In the genomic region with DNA sequence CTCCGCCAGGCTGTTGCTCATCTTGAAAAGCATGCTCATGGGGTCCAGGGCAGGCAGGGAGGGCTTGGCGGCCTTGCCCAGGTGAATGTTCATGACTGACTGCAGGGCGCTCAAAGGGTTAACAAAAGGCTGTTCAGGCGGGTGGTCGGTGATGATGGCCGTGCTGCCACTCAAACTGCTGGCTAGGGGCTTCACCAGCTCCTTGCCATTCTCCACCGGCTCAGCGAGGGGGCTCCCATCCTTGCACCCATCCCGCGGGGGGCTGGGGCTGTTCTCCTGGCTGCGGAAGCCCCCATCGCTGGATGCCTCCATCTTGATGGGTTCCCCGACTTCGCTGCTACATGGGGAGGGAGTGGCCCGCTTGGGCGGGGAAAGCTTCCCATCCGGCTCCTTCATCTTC, we compare ENCODE assay signal across 27 cellular contexts.
"Had no signal": no experiment of that assay in that cellular context is flagged by ENCODE, and none has a peak within 500 bp of the region (broad histone marks: within the 10 kb centered on the region; RNA-seq: fewer than 3 reads in every experiment).

No MANE protein-coding gene starts in this region.

- H3K4me1 ChIP-seq: left lung, pancreas, prostate gland, suprapubic skin, tibial artery had no signal

- H3K4me3 ChIP-seq: left lung, lung, pancreas, prostate gland, suprapubic skin, thoracic aorta, tibial artery, uterus had no signal

- H3K27me3 ChIP-seq: left lung, pancreas, suprapubic skin, tibial artery, uterus had no signal

- H3K4me3 Mint-ChIP-seq: mesothelial cell of epicardium; naive B cell; natural killer cell; nephron progenitor cell; stimulated activated naive B cell treated with anti-CD40 and anti-IgM and Interleukin-4, amounts not matched to agents 10 μg/mL and 1 μg/mL and 100 μg/mL, for 72 hours had no signal

- DNase-seq: head of caudate nucleus; hippocampal formation; left colon; mesendoderm; naive B cell; natural killer cell; nephron progenitor cell; nucleus accumbens; retina; small intestine; stimulated activated CD4-positive, alpha-beta T cell treated with anti-CD3 and anti-CD28 coated beads, Interleukin-15, amount 100 ng/mL, for 24 hours; stimulated activated CD4-positive, alpha-beta T cell treated with anti-CD3 and anti-CD28 coated beads, Interleukin-2, amount 100 ng/mL, for 24 hours; stimulated activated CD4-positive, alpha-beta T cell treated with anti-CD3 and anti-CD28 coated beads, Interleukin-4, amount 100 ng/mL, for 1 hour; stimulated activated naive B cell treated with anti-CD40 and anti-IgM and Interleukin-4, amounts not matched to agents 10 μg/mL and 1 μg/mL and 100 μg/mL, for 72 hours; stimulated activated naive CD8-positive, alpha-beta T cell treated with anti-CD3 and anti-CD28 coated beads, Interleukin-15, Interleukin-2, amounts not matched to agents 100 U/mL and 50 U/mL, for 24 hours; trophoblast cell; uterus had no signal

- H3K27me3 Mint-ChIP-seq: naive B cell; stimulated activated naive B cell treated with anti-CD40 and anti-IgM and Interleukin-4, amounts not matched to agents 10 μg/mL and 1 μg/mL and 100 μg/mL, for 72 hours had no signal

- H3K27ac ChIP-seq: left lung, pancreas, prostate gland, suprapubic skin, thoracic aorta, tibial artery, uterus had no signal

- H3K36me3 ChIP-seq: pancreas, prostate gland, uterus had no signal

- ATAC-seq: left colon; left lung; natural killer cell; pancreas; right cardiac atrium; sciatic nerve; stimulated activated naive B cell treated with anti-CD40 and anti-IgM and Interleukin-4, amounts not matched to agents 10 μg/mL and 1 μg/mL and 100 μg/mL, for 72 hours; stimulated activated naive CD8-positive, alpha-beta T cell treated with anti-CD3 and anti-CD28 coated beads, Interleukin-15, Interleukin-2, amounts not matched to agents 100 U/mL and 50 U/mL, for 24 hours had no signal

- H3K27ac Mint-ChIP-seq: mesothelial cell of epicardium; naive B cell; natural killer cell; nephron progenitor cell; stimulated activated naive B cell treated with anti-CD40 and anti-IgM and Interleukin-4, amounts not matched to agents 10 μg/mL and 1 μg/mL and 100 μg/mL, for 72 hours had no signal

- H3K4me1 Mint-ChIP-seq: naive B cell; natural killer cell; stimulated activated naive B cell treated with anti-CD40 and anti-IgM and Interleukin-4, amounts not matched to agents 10 μg/mL and 1 μg/mL and 100 μg/mL, for 72 hours had no signal

- H3K36me3 Mint-ChIP-seq: naive B cell; natural killer cell; stimulated activated naive B cell treated with anti-CD40 and anti-IgM and Interleukin-4, amounts not matched to agents 10 μg/mL and 1 μg/mL and 100 μg/mL, for 72 hours had no signal

- H3K9me3 ChIP-seq: left lung, pancreas, prostate gland, suprapubic skin, thoracic aorta, tibial artery, uterus had no signal

- H3K9me3 Mint-ChIP-seq: mesothelial cell of epicardium, natural killer cell, nephron progenitor cell had no signal
